9 cellular contexts compared by ENCODE assay signal in genomic region chrX:70970482-70970999, GRCh38. TPM values are rescaled to one million over a fixed set of nuclear protein-coding genes. Genes with fewer than 3 reads are reported as not detected.
A peak's percentile ranks its signal among the peaks of the same experiment; 100 is the strongest.
DNase-seq lines count a peak whose midpoint lies in the region; ATAC-seq and TF ChIP-seq lines count a peak whose summit lies in the region.
"Had no signal": no experiment of that assay in that cellular context is flagged by ENCODE, and none has a peak within 500 bp of the region (broad histone marks: within the 10 kb centered on the region; RNA-seq: fewer than 3 reads in every experiment).

No MANE protein-coding gene starts in this region.

- peak; percentile 28 to 29 for TF ChIP-seq CTCF in mammary epithelial cell (conservative IDR thresholded peaks at IDR 0.05 in 1 of 2, IDR thresholded peaks at IDR 0.05 in 1 of 2; ENCODE audit: extremely low read depth in 1 of 2, insufficient read depth in 1 of 2, low read depth in 1 of 2, low read length in 2 of 2)
- peak; percentile 62 for TF ChIP-seq CTCF in neural cell (IDR thresholded peaks at IDR 0.05; ENCODE audit: poor library complexity, severe bottlenecking)

- CTCF ChIA-PET in mammary epithelial cell (lab: Charles Lee; ENCODE audit: low non-redundant PET), result interaction anchor here (0.6 kb wide), 1 partner anchor 54 kb away, joined by 38 read pairs; no protein-coding TSS in a partner anchor

- H3K79me2 ChIP-seq in mammary epithelial cell (ENCODE audit: insufficient read depth, low read length) (no peaks in the 10 kb centered on the region), neural cell (replicated peaks; ENCODE audit: insufficient read depth, low read length) (no peaks in the 10 kb centered on the region)

- H4K20me1 ChIP-seq in mammary epithelial cell (ENCODE audit: insufficient read depth, low read length) (no peaks in the 10 kb centered on the region), neural cell (ENCODE audit: insufficient read depth) (no peaks in the 10 kb centered on the region)
- H4K20me1 ChIP-seq: BLaER1 had no signal

- 24% methylated on average over 2 of the region's 2 CpGs for WGBS in mammary epithelial cell (ENCODE audit: low coverage, missing lambda C conversion rate)

- no peaks in the 10 kb centered on the region for H3F3A ChIP-seq in neural cell (ENCODE audit: insufficient read depth, low read length, poor library complexity, severe bottlenecking)

- H3K9me3 ChIP-seq in mammary epithelial cell (replicated peaks; ENCODE audit: insufficient read depth, low read length) (no peaks in the 10 kb centered on the region), neural cell (ENCODE audit: low read length) (no peaks in the 10 kb centered on the region)
- H3K9me3 ChIP-seq: BLaER1 had no signal

- peak; percentile 66 for TF ChIP-seq RAD21 in neural cell (conservative IDR thresholded peaks at IDR 0.05)

- H3K9ac ChIP-seq in mammary epithelial cell (ENCODE audit: insufficient read depth, low read length) (no peak overlapping the region), neural cell (ENCODE audit: low read length) (no peak overlapping the region)
- H3K9ac ChIP-seq: BLaER1 had no signal

- H3K36me3 ChIP-seq in mammary epithelial cell (ENCODE audit: insufficient read depth, low read length), result no peaks in the 10 kb centered on the region
- no peaks in the 10 kb centered on the region for H3K36me3 ChIP-seq in neural cell (ENCODE audit: insufficient read depth, low read length)
- H3K36me3 ChIP-seq: BLaER1 had no signal

- in situ Hi-C loops in mammary epithelial cell (cut with MboI; ENCODE audit: low sequenced_read_pairs in 2 of 2), result loop anchor here in 1 of 2 donors (25.0 kb wide), 1 partner anchor 208 kb away; no protein-coding TSS in a partner anchor

- peak overlapping the region; percentile 41 for H3K4me2 ChIP-seq in mammary epithelial cell (ENCODE audit: insufficient read depth, low read depth, low read length)
- H3K4me2 ChIP-seq in neural cell (ENCODE audit: low read length), result no peak overlapping the region
- H3K4me2 ChIP-seq: BLaER1 had no signal

- peak overlapping the region; percentile 61 for H2AFZ ChIP-seq in mammary epithelial cell (ENCODE audit: low read depth, low read length)
- no peak overlapping the region for H2AFZ ChIP-seq in neural cell (ENCODE audit: low read depth, low read length)

- H3K4me3 ChIP-seq in mammary epithelial cell (replicated peaks in 1 of 3; ENCODE audit: insufficient read depth in 1 of 3, low read depth in 2 of 3, low read length in 3 of 3), result no peak overlapping the region
- no peak overlapping the region for H3K4me3 ChIP-seq in neural cell (ENCODE audit: low read length)
- H3K4me3 ChIP-seq: BLaER1 had no signal

- ATAC-seq in HG02973 (IDR thresholded peaks at IDR 0.05; ENCODE audit: unreplicated experiment), result no peak
- ATAC-seq in GM19395 (IDR thresholded peaks at IDR 0.05; ENCODE audit: unreplicated experiment), result no peak

- no TSS peak for BruUV-seq in mammary epithelial cell (replicated peaks; lab: Mats Ljungman, UMichigan)

- DNase-seq in NCI-H1105 treated with DMSO at 0.1 percent for 48 hours (lab: John Stamatoyannopoulos, UW) (peak; percentile 21), NCI-H1105 (lab: John Stamatoyannopoulos, UW) (no peak), NAMALWA (ENCODE audit: low spot score) (peak; percentile 49), mammary epithelial cell (peak; percentile 7), T1000 (lab: John Stamatoyannopoulos, UW) (no peak)

- no peak overlapping the region for H3K27ac ChIP-seq in mammary epithelial cell (ENCODE audit: insufficient read depth, low read depth, low read length)
- H3K27ac ChIP-seq in neural cell (ENCODE audit: low read length), result no peak overlapping the region
- H3K27ac ChIP-seq: BLaER1 had no signal

- H3K27me3 ChIP-seq in mammary epithelial cell (ENCODE audit: insufficient read depth, low read length) (no peaks in the 10 kb centered on the region), neural cell (ENCODE audit: insufficient read depth, low read depth, low read length) (no peaks in the 10 kb centered on the region)

- no peak for TF ChIP-seq EP300 in neural cell (conservative IDR thresholded peaks at IDR 0.05; ENCODE audit: poor library complexity, severe bottlenecking)

- no peaks in the 10 kb centered on the region for H3K4me1 ChIP-seq in mammary epithelial cell (ENCODE audit: insufficient read depth, low read length)
- H3K4me1 ChIP-seq: BLaER1 had no signal

- intact Hi-C loops in mammary epithelial cell (cut with micrococcal nuclease), result loop anchor here (1.0 kb wide), 2 partner anchors 159 to 209 kb away; no protein-coding TSS in a partner anchor

- dilution Hi-C loops in mammary epithelial cell (cut with HindIII; ENCODE audit: low sequenced_read_pairs), result no loop called here

- no peaks in the 10 kb centered on the region for H3K9me2 ChIP-seq in neural cell (ENCODE audit: insufficient read depth, low read length)

TF ChIP-seq in neural cell, 6 proteins besides CTCF, POLR2A, EP300 and RAD21:
- TF ChIP-seq SMC3 (conservative IDR thresholded peaks at IDR 0.05; ENCODE audit: poor library complexity), result peak; percentile 66
- TF ChIP-seq POLR2AphosphoS5 (IDR thresholded peaks at IDR 0.05), result no peak

RNA-seq across cellular contexts. Expression of gene SLC7A3, which starts 39.6 kb away (rescaled TPM):
- total RNA-seq in mammary epithelial cell, result not detected
- polyA plus RNA-seq in mammary epithelial cell, result not detected
- polyA minus RNA-seq in mammary epithelial cell, result not detected
- 1.5 and 2.2 TPM in 2 replicates for polyA plus RNA-seq in neural cell
- polyA minus RNA-seq in neural cell, result 0.49 and 0.93 TPM in 2 replicates

Comparison
In these comparisons a context has a peak if more than half of its experiments do, and no peak if none do; other contexts are left out.
1. DNase-seq: peak in NCI-H1105 treated with DMSO at 0.1 percent for 48 hours (single experiment), NAMALWA (single experiment) and mammary epithelial cell (single experiment); none in NCI-H1105 (single experiment) and T1000 (single experiment).